19 cellular contexts compared by ENCODE assay signal in genomic region chrX:153770606-153771175, GRCh38. TPM values are rescaled to one million over a fixed set of nuclear protein-coding genes. Genes with fewer than 3 reads are reported as not detected.
"Had no signal": no experiment of that assay in that cellular context is flagged by ENCODE, and none has a peak within 500 bp of the region (broad histone marks: within the 10 kb centered on the region; RNA-seq: fewer than 3 reads in every experiment).

No MANE protein-coding gene starts in this region.

- ATAC-seq: activated CD4-positive, CD25-positive, alpha-beta regulatory T cell treated with anti-CD3 and anti-CD28 coated beads, Interleukin-2, amount 50 U/mL, for 24 hours; activated T-cell treated with anti-CD3 and anti-CD28 coated beads, Interleukin-2, amount 50 U/mL, for 72 hours; gastroesophageal sphincter; heart left ventricle; stimulated activated naive B cell treated with anti-CD40 and anti-IgM and Interleukin-4, amounts not matched to agents 10 μg/mL and 1 μg/mL and 100 μg/mL, for 72 hours had no signal

- H3K4me3 ChIP-seq: colonic mucosa, gastroesophageal sphincter, heart left ventricle, left ventricle myocardium inferior, tibial nerve, uterus had no signal

- H3K27ac Mint-ChIP-seq: activated naive CD8-positive, alpha-beta T cell; activated T-cell treated with anti-CD3 and anti-CD28 coated beads, Interleukin-2, amount 50 U/mL, for 72 hours; stimulated activated naive B cell treated with anti-CD40 and anti-IgM and Interleukin-4, amounts not matched to agents 10 μg/mL and 1 μg/mL and 100 μg/mL, for 72 hours had no signal

- H3K36me3 Mint-ChIP-seq: activated naive CD8-positive, alpha-beta T cell; stimulated activated naive B cell treated with anti-CD40 and anti-IgM and Interleukin-4, amounts not matched to agents 10 μg/mL and 1 μg/mL and 100 μg/mL, for 72 hours had no signal

- H3K9me3 ChIP-seq: colonic mucosa, gastroesophageal sphincter, heart left ventricle, left ventricle myocardium inferior, tibial nerve, uterus had no signal

- H3K9me3 Mint-ChIP-seq: activated T-cell treated with anti-CD3 and anti-CD28 coated beads, Interleukin-2, amount 50 U/mL, for 72 hours; stimulated activated naive B cell treated with anti-CD40 and anti-IgM and Interleukin-4, amounts not matched to agents 10 μg/mL and 1 μg/mL and 100 μg/mL, for 72 hours had no signal

- H3K36me3 ChIP-seq: colonic mucosa, heart left ventricle, left ventricle myocardium inferior, uterus had no signal

- H3K4me3 Mint-ChIP-seq: activated naive CD8-positive, alpha-beta T cell; activated T-cell treated with anti-CD3 and anti-CD28 coated beads, Interleukin-2, amount 50 U/mL, for 72 hours; stimulated activated naive B cell treated with anti-CD40 and anti-IgM and Interleukin-4, amounts not matched to agents 10 μg/mL and 1 μg/mL and 100 μg/mL, for 72 hours had no signal

- DNase-seq: activated CD4-positive, alpha-beta T cell treated with anti-CD3 and anti-CD28 coated beads, Interleukin-2, amount 50 U/mL, for 1 hour; activated T-cell treated with anti-CD3 and anti-CD28 coated beads, Interleukin-2, amount 50 U/mL, for 72 hours; central memory CD4-positive, alpha-beta T cell; colonic mucosa; left ventricle myocardium inferior; mammary epithelial cell; midbrain; occipital lobe; retina; stimulated activated naive B cell treated with anti-CD40 and anti-IgM and Interleukin-4, amounts not matched to agents 10 μg/mL and 1 μg/mL and 100 μg/mL, for 72 hours; T1000; uterus had no signal

- H3K27me3 Mint-ChIP-seq: activated naive CD8-positive, alpha-beta T cell had no signal

- H3K4me1 ChIP-seq: colonic mucosa, uterus had no signal

- H3K27ac ChIP-seq: colonic mucosa, gastroesophageal sphincter, heart left ventricle, left ventricle myocardium inferior, uterus had no signal

- H3K27me3 ChIP-seq: gastroesophageal sphincter, heart left ventricle, tibial nerve, uterus had no signal

RNA-seq across cellular contexts. Expression of gene SRPK3, which starts 10.2 kb away (rescaled TPM):
- total RNA-seq: activated T-cell treated with anti-CD3 and anti-CD28 coated beads, Interleukin-2, amount 50 U/mL, for 72 hours; T-helper 1 cell treated with Interleukin-12 subunit alpha and Interleukin-12 subunit beta and Interleukin-4 antibody, amounts not matched to agents 30 ng/mL and 1 ng/mL, for 36 hours had no signal
- polyA plus RNA-seq: neural cell had no signal
